In genomic region chr1:45583666-45584350, GRCh38 we compare ENCODE assay signal across 1 cellular context.
TF ChIP-seq lines count a peak whose summit lies in the region.

TSS of gene NASP (plus strand) at chr1:45584041. CDS start at chr1:45584147, 106 bp downstream.

TF ChIP-seq in K562, 482 proteins besides CTCF, POLR2A, EP300 and RAD21 (continued from another document and continues in another):
- TF ChIP-seq ZNF407 (IDR thresholded peaks at IDR 0.05; ENCODE audit: low read depth): no peak
- no peak; the same call in 1 of the 2 replicates for TF ChIP-seq ERF (CRISPR knock-in tag; IDR thresholded peaks at IDR 0.05)
- no peak for TF ChIP-seq ZNF778 (CRISPR knock-in tag; IDR thresholded peaks at IDR 0.05)
- TF ChIP-seq ZC3H8 (IDR thresholded peaks at IDR 0.05): 0 out of 2 replicates have a peak, but pooled peaks have one; percentile 62
- no peak for TF ChIP-seq HOXB6 (CRISPR knock-in tag; IDR thresholded peaks at IDR 0.05; ENCODE audit: borderline replicate concordance)
- no peak for TF ChIP-seq ZNF217 (CRISPR knock-in tag; IDR thresholded peaks at IDR 0.05)
- TF ChIP-seq SP2 (IDR thresholded peaks at IDR 0.05; ENCODE audit: extremely low read depth, low read depth, low read length, poor library complexity, severe bottlenecking): no peak
- peak; percentile 50; the same call in 1 of the 2 replicates for TF ChIP-seq GATAD2A (IDR thresholded peaks at IDR 0.05)
- no peak for TF ChIP-seq TSHZ1 (CRISPR knock-in tag; IDR thresholded peaks at IDR 0.05)
- no peak for TF ChIP-seq PPARD (CRISPR knock-in tag; IDR thresholded peaks at IDR 0.05)
- no peak for TF ChIP-seq NFIX (CRISPR knock-in tag; IDR thresholded peaks at IDR 0.05; ENCODE audit: low read depth)
- no peak for TF ChIP-seq ZNF436 (CRISPR knock-in tag; IDR thresholded peaks at IDR 0.05)
- no peak; the same call in 1 of the 2 replicates for TF ChIP-seq PKNOX1 (IDR thresholded peaks at IDR 0.05)
- no peak for TF ChIP-seq TCF15 (CRISPR knock-in tag; IDR thresholded peaks at IDR 0.05)
- no peak for TF ChIP-seq MCM7 (IDR thresholded peaks at IDR 0.05)
- TF ChIP-seq NFIC (IDR thresholded peaks at IDR 0.05): peak; percentile 77
- TF ChIP-seq BCOR (IDR thresholded peaks at IDR 0.05): 0 out of 2 replicates have a peak, but pooled peaks have one; percentile 28
- TF ChIP-seq ZBTB34 (CRISPR knock-in tag; IDR thresholded peaks at IDR 0.05): no peak
- TF ChIP-seq ZNF282 (CRISPR knock-in tag; IDR thresholded peaks at IDR 0.05): peak; percentile 97
- TF ChIP-seq IRF2 (CRISPR knock-in tag; IDR thresholded peaks at IDR 0.05): peak; percentile 69; the same call in 1 of the 2 replicates
- no peak for TF ChIP-seq ZBTB26 (CRISPR knock-in tag; IDR thresholded peaks at IDR 0.05)
- TF ChIP-seq ZNF395 (CRISPR knock-in tag; IDR thresholded peaks at IDR 0.05): no peak; the same call in 1 of the 2 replicates
- TF ChIP-seq CUX1 (CRISPR knock-in tag; IDR thresholded peaks at IDR 0.05): no peak
- no peak for TF ChIP-seq CHCHD3 (CRISPR knock-in tag; IDR thresholded peaks at IDR 0.05)
- 0 out of 2 replicates have a peak, but pooled peaks have one; percentile 75 for TF ChIP-seq PHB (CRISPR knock-in tag; IDR thresholded peaks at IDR 0.05)
- TF ChIP-seq CHD2 (IDR thresholded peaks at IDR 0.05; ENCODE audit: low read depth, low read length): peak; percentile 45; the same call in 1 of the 2 replicates
- no peak for TF ChIP-seq MED1 (CRISPR knock-in tag; IDR thresholded peaks at IDR 0.05; ENCODE audit: borderline replicate concordance)
- TF ChIP-seq ZBTB5 (IDR thresholded peaks at IDR 0.05): no peak
- TF ChIP-seq ZNF224 (CRISPR knock-in tag; IDR thresholded peaks at IDR 0.05): peak; percentile 87
- no peak for TF ChIP-seq ETV6 (IDR thresholded peaks at IDR 0.05; ENCODE audit: borderline replicate concordance in 1 of 2, low read depth in 2 of 2, low read length in 1 of 2)
- TF ChIP-seq ETV6 (CRISPR knock-in tag; IDR thresholded peaks at IDR 0.05; ENCODE audit: borderline replicate concordance): peak; percentile 79; the same call in 1 of the 2 replicates
- TF ChIP-seq OTX1 (CRISPR knock-in tag; IDR thresholded peaks at IDR 0.05): no peak
